ENCODE assay signal across 17 cellular contexts in the genomic region with DNA sequence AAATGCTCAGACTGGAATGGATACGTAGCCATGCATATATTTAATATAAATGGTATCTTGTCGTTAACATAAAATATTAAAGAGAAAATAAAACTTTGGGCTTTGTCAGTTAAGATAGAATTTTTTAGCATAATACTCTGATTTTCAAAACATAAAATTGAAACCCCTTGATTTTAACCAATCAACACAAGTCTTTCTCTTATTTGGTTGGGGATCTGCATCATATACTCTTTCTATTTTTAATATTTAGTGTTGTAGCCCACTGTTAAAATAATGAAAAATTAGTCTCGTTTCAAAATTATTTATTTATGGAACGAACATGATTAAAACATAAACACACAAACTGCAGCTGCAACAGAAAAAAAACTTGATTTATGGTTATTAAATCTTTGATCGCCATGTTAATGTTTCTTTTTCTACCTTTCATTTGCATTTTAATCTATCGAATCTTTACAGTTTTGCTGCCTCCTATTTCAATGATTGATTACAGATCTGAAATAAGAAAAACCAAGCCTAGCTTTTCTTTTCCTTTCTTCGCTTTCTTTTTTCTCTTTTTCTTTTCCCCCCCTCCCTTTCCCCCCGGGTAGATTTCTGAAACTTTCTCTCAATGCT.
DNase-seq lines count a peak whose midpoint lies in the region; ATAC-seq and TF ChIP-seq lines count a peak whose summit lies in the region.
"Had no signal": no experiment of that assay in that cellular context is flagged by ENCODE, and none has a peak within 500 bp of the region (broad histone marks: within the 10 kb centered on the region; RNA-seq: fewer than 3 reads in every experiment).

No MANE protein-coding gene starts in this region.

- no peak for TF ChIP-seq RAD21 in neural cell (conservative IDR thresholded peaks at IDR 0.05)

- H3K36me3 ChIP-seq in RWPE2 (ENCODE audit: low read depth) (no peaks in the 10 kb centered on the region), esophagus squamous epithelium (no peaks in the 10 kb centered on the region), neural cell (ENCODE audit: insufficient read depth, low read length) (no peaks in the 10 kb centered on the region)

- H3K36me3 Mint-ChIP-seq in activated T-helper 17 cell treated with anti-CD3 and anti-CD28 coated beads, Interleukin-2, amount 50 U/mL, for 72 hours (ENCODE audit: low read depth) = no peaks in the 10 kb centered on the region

- H3K4me3 Mint-ChIP-seq in activated T-helper 17 cell treated with anti-CD3 and anti-CD28 coated beads, Interleukin-2, amount 50 U/mL, for 72 hours = no peak overlapping the region
- H3K4me3 Mint-ChIP-seq: naive thymus-derived CD4-positive, alpha-beta T cell had no signal

- TF ChIP-seq CTCF in RWPE2 (IDR thresholded peaks at IDR 0.05; ENCODE audit: poor library complexity, severe bottlenecking) (no peak), esophagus squamous epithelium (IDR thresholded peaks at IDR 0.05) (no peak), neural cell (IDR thresholded peaks at IDR 0.05; ENCODE audit: poor library complexity, severe bottlenecking) (no peak)

- H3K9me2 ChIP-seq in neural cell (ENCODE audit: insufficient read depth, low read length) = no peaks in the 10 kb centered on the region

- no peaks in the 10 kb centered on the region for H3K9me3 Mint-ChIP-seq in activated T-helper 17 cell treated with anti-CD3 and anti-CD28 coated beads, Interleukin-2, amount 50 U/mL, for 72 hours

- H3K9me3 ChIP-seq in RWPE2 (ENCODE audit: severe bottlenecking) (no peaks in the 10 kb centered on the region), esophagus squamous epithelium (no peaks in the 10 kb centered on the region), neural cell (ENCODE audit: low read length) (no peaks in the 10 kb centered on the region)

- intact Hi-C loops in esophagus squamous epithelium (cut with DNase I) = no loop called here
- intact Hi-C loops in Right ventricle myocardium superior (cut with DNase I) = loop anchor here (10.0 kb wide), 2 partner anchors 1074 to 1264 kb away; no protein-coding TSS in a partner anchor

- H3K27ac Mint-ChIP-seq in activated T-helper 17 cell treated with anti-CD3 and anti-CD28 coated beads, Interleukin-2, amount 50 U/mL, for 72 hours = no peak overlapping the region

- peaks cover 37% of the 10 kb centered on the region for H3K27me3 Mint-ChIP-seq in activated T-helper 17 cell treated with anti-CD3 and anti-CD28 coated beads, Interleukin-2, amount 50 U/mL, for 72 hours

- H2AFZ ChIP-seq in neural cell (ENCODE audit: low read depth, low read length) = no peak overlapping the region

- no peak overlapping the region for H3K27ac ChIP-seq in RWPE2 (ENCODE audit: poor library complexity, severe bottlenecking)
- H3K27ac ChIP-seq in esophagus squamous epithelium = peak overlapping the region; percentile 76 to 98 (median 88)
- no peak overlapping the region for H3K27ac ChIP-seq in neural cell (ENCODE audit: low read length)

- DNase-seq in A172 (ENCODE audit: low spot score) (peak; percentile 13), RWPE2 (ENCODE audit: low spot score) (no peak), esophagus squamous epithelium (lab: John Stamatoyannopoulos, UW) (no peak), globus pallidus (ENCODE audit: low spot score) (no peak), NCI-H1417 (lab: John Stamatoyannopoulos, UW) (no peak), Right ventricle myocardium superior (no peak)
- DNase-seq: activated effector memory CD4-positive, alpha-beta T cell treated with anti-CD3 and anti-CD28 coated beads, Interleukin-2, amount 50 U/mL, for 16 hours; AML-193; effector CD8-positive, alpha-beta T cell; left colon; naive thymus-derived CD4-positive, alpha-beta T cell; NCI-H82; right cardiac atrium; stimulated activated CD4-positive, alpha-beta T cell treated with anti-CD3 and anti-CD28 coated beads, Interleukin-4, amount 100 ng/mL, for 24 hours; T-helper 9 cell had no signal

- H3K4me3 ChIP-seq in RWPE2 (ENCODE audit: severe bottlenecking) = peak overlapping the region; percentile 19
- peak overlapping the region in 3 of 4 donors; percentile 40 to 61 (median 49) for H3K4me3 ChIP-seq in esophagus squamous epithelium
- no peak overlapping the region for H3K4me3 ChIP-seq in neural cell (ENCODE audit: low read length)

- H3K4me1 ChIP-seq in RWPE2 (ENCODE audit: insufficient read depth, poor library complexity, severe bottlenecking) = peaks cover 10% of the 10 kb centered on the region
- peaks cover 7 to 52% (median 13%) of the 10 kb centered on the region in 3 donors for H3K4me1 ChIP-seq in esophagus squamous epithelium

- no peaks in the 10 kb centered on the region for H3F3A ChIP-seq in neural cell (ENCODE audit: insufficient read depth, low read length, poor library complexity, severe bottlenecking)

- no peaks in the 10 kb centered on the region for H3K79me2 ChIP-seq in neural cell (replicated peaks; ENCODE audit: insufficient read depth, low read length)

- no peak for TF ChIP-seq EP300 in neural cell (conservative IDR thresholded peaks at IDR 0.05; ENCODE audit: poor library complexity, severe bottlenecking)

- ATAC-seq in RWPE2 (ENCODE audit: low read depth) = no peak
- no peak for ATAC-seq in activated T-helper 17 cell treated with anti-CD3 and anti-CD28 coated beads, Interleukin-2, amount 50 U/mL, for 72 hours (replicated peaks)
- no peak for ATAC-seq in Right ventricle myocardium superior (ENCODE audit: poor library complexity)
- ATAC-seq: left colon; naive thymus-derived CD4-positive, alpha-beta T cell; right cardiac atrium had no signal

- no peak for TF ChIP-seq POLR2A in esophagus squamous epithelium (IDR thresholded peaks at IDR 0.05)

- no peak overlapping the region for H3K4me2 ChIP-seq in neural cell (ENCODE audit: low read length)

- WGBS in esophagus squamous epithelium, 2 donors = 42 to 53% methylated on average over 8 of the region's 8 CpGs

- H3K27me3 ChIP-seq in RWPE2 (ENCODE audit: insufficient read depth, poor library complexity, severe bottlenecking) (peaks cover 28% of the 10 kb centered on the region), esophagus squamous epithelium (peaks cover 0 to 88% (median 0%) of the 10 kb centered on the region in 4 donors), neural cell (ENCODE audit: insufficient read depth, low read depth, low read length) (peaks cover 89% of the 10 kb centered on the region)

- H3K9ac ChIP-seq in neural cell (ENCODE audit: low read length) = no peak overlapping the region

- H4K20me1 ChIP-seq in neural cell (ENCODE audit: insufficient read depth) = no peaks in the 10 kb centered on the region

- no peaks in the 10 kb centered on the region for H3K4me1 Mint-ChIP-seq in activated T-helper 17 cell treated with anti-CD3 and anti-CD28 coated beads, Interleukin-2, amount 50 U/mL, for 72 hours

TF ChIP-seq in neural cell, 6 proteins besides CTCF, POLR2A, EP300 and RAD21:
- no peak for TF ChIP-seq MXI1 (conservative IDR thresholded peaks at IDR 0.05; ENCODE audit: poor library complexity, severe bottlenecking)
- peak; percentile 24 for TF ChIP-seq POLR2AphosphoS5 (IDR thresholded peaks at IDR 0.05)
- TF ChIP-seq TAF1 (IDR thresholded peaks at IDR 0.05; ENCODE audit: low read depth) = no peak
- no peak for TF ChIP-seq EZH2 (IDR thresholded peaks at IDR 0.05; ENCODE audit: borderline replicate concordance, insufficient read depth, low read length, poor library complexity, severe bottlenecking)

Comparison
In these comparisons a context has a peak if more than half of its experiments do, and no peak if none do; other contexts are left out.
1. H3K27ac ChIP-seq: peak in esophagus squamous epithelium (4 of 4); none in RWPE2 (single experiment) and neural cell (single experiment).